1 cellular context compared by ENCODE assay signal in the genomic region with DNA sequence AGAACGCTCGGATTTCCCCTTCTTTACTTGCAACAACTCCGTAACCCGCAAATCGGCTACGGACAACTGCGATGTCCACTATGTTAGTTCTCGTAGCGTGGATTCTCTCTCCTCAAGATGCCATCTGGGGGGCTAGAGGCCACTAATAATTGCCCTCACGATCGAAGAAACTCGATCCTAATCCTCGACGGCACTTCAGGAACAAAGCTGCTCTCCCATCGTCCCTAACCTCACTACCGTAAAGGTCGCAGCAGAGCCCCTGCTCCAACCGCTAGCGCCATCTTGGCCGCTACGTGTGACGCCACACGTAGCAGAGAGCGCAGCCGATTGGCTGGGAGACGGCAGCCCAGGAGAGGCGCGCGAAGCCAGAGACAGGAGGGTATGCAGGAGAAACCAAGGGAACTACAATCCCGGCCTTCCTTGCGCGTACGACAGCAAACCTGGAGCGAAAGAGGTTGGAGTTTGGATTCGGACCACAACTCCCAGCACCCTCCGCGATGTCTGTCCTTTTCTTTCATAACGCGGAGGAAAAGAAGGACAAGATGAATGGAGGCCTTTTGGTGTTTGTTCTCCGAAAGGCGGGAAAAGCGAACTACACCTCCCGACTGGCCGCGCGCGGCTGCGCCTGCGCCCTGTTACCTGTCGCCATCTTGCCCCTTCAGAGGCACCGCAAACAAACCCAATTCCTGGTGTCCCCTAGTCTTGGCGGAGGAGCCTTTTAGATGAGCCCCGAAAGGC.
TF ChIP-seq lines count a peak whose summit lies in the region.

A gene with protein sequence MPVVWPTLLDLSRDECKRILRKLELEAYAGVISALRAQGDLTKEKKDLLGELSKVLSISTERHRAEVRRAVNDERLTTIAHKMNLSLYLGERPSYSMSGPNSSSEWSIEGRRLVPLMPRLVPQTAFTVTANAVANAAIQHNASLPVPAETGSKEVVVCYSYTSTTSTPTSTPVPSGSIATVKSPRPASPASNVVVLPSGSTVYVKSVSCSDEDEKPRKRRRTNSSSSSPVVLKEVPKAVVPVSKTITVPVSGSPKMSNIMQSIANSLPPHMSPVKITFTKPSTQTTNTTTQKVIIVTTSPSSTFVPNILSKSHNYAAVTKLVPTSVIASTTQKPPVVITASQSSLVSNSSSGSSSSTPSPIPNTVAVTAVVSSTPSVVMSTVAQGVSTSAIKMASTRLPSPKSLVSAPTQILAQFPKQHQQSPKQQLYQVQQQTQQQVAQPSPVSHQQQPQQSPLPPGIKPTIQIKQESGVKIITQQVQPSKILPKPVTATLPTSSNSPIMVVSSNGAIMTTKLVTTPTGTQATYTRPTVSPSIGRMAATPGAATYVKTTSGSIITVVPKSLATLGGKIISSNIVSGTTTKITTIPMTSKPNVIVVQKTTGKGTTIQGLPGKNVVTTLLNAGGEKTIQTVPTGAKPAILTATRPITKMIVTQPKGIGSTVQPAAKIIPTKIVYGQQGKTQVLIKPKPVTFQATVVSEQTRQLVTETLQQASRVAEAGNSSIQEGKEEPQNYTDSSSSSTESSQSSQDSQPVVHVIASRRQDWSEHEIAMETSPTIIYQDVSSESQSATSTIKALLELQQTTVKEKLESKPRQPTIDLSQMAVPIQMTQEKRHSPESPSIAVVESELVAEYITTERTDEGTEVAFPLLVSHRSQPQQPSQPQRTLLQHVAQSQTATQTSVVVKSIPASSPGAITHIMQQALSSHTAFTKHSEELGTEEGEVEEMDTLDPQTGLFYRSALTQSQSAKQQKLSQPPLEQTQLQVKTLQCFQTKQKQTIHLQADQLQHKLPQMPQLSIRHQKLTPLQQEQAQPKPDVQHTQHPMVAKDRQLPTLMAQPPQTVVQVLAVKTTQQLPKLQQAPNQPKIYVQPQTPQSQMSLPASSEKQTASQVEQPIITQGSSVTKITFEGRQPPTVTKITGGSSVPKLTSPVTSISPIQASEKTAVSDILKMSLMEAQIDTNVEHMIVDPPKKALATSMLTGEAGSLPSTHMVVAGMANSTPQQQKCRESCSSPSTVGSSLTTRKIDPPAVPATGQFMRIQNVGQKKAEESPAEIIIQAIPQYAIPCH (N-terminal part only) (plus strand): TSS at position 635 of the 738 bp plus-strand sequence. CDS start 1,921 bp downstream, outside the sequence.

TF ChIP-seq in K562, 482 proteins besides CTCF, POLR2A, EP300 and RAD21 (continued from another document):
- TF ChIP-seq SREBF1 (IDR thresholded peaks at IDR 0.05; ENCODE audit: borderline replicate concordance, low read depth, low read length) = peak; percentile 17; the same call in 1 of the 2 replicates
TF ChIP-seq in K562: peak in this region for 132.
